In the genomic region with DNA sequence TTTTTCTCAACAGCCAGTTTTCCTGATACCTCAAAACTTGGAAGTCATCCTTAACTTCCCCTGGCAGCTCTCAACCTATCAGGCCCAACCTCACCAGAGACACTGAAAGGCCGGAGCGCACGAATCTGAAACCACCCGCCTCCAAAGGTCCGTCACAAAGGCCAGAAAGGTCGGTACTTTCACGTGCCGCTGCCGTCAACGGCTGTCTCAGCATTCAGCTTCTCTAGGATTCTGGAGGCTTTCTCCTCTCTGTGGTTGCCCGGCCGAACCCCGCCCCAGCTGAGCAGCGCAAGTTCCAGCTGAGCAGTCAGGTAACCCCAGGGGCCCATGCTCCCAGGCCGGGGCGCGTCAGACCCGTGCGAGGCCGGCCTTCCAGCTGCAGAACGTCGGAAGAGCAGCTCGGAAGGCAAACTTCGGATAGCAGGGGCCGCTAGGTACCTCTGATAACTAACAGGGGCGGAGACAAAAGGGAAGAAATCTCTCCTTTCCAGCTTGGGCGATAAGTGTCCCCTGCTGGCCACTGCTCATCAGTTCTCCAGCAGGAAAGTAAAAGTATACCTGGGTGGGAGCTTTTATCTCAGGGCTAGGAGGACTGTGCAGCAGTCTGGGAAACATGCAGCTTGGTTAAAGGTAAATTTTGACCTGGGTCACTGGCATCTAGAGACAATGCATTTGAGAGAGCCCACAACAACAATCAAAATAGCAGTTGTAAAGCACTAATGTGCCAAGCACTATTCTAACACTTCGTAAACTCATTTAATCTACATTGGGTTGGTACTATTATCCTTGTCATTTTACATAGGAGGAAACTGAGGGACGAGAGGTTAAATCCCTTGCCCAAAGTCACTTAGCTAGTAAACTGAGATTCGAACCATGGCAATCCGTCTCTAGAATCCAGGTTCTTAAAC, we compare ENCODE assay signal across 8 cellular contexts. TPM values are rescaled to one million over a fixed set of nuclear protein-coding genes. Genes with fewer than 3 reads are reported as not detected.
DNase-seq lines count a peak whose midpoint lies in the region; ATAC-seq and TF ChIP-seq lines count a peak whose summit lies in the region.

No MANE protein-coding gene starts in this region.

- peak overlapping the region; percentile 75 for H2AFZ ChIP-seq in PC-9

- CTCF ChIA-PET in PC-9 (lab: Charles Lee): interaction anchor here (0.5 to 2.2 kb wide), 6 partner anchors 19 to 267 kb away, joined by 3 to 9 read pairs (median 3); a partner anchor contains a TSS

- H4K20me1 ChIP-seq in PC-9 (ENCODE audit: insufficient read depth): no peaks in the 10 kb centered on the region

- H3K36me3 Mint-ChIP-seq in brain: peaks cover 91% of the 10 kb centered on the region

- peaks cover 51% of the 10 kb centered on the region for H3K4me1 Mint-ChIP-seq in brain

- H3K27me3 Mint-ChIP-seq in brain: no peaks in the 10 kb centered on the region

- peaks cover 18% of the 10 kb centered on the region; the same call in 1 of the 2 replicates for H3F3A ChIP-seq in PC-9 (ENCODE audit: insufficient read depth, low read depth)

- H3K4me1 ChIP-seq in PC-9 (replicated peaks; ENCODE audit: insufficient read depth): peaks cover 8% of the 10 kb centered on the region; the same call in 1 of the 2 replicates

- intact Hi-C loops in PC-9 (cut with micrococcal nuclease; ENCODE audit: unreplicated experiment): loop anchor here (1.0 to 2.0 kb wide), 3 partner anchors 16 to 481 kb away; a partner anchor contains a TSS

- H3K4me3 Mint-ChIP-seq in brain: peak overlapping the region; percentile 86 to 89 (median 88)

- TF ChIP-seq CTCF in PC-9 (conservative IDR thresholded peaks at IDR 0.05) (peak; percentile 68), brain (conservative IDR thresholded peaks at IDR 0.05) (peak in 1 of 2 experiments; percentile 60)

- H3K27ac Mint-ChIP-seq in brain: peak overlapping the region; percentile 67 to 95 (median 82)

- BruUV-seq in PC-9 (replicated peaks; lab: Mats Ljungman, UMichigan): no TSS peak

- DNase-seq in COLO668 (lab: John Stamatoyannopoulos, UW; ENCODE audit: unreplicated experiment): peak; percentile 79
- peak; percentile 74 to 92 for DNase-seq in PC-9
- peak; percentile 82 for DNase-seq in iPS DF 19.7 (ENCODE audit: low read depth, low spot score)
- DNase-seq in pulmonary artery endothelial cell (ENCODE audit: low read depth, low spot score): peak; percentile 75
- DNase-seq in NCI-H1105 treated with DMSO at 0.1 percent for 48 hours (lab: John Stamatoyannopoulos, UW): no peak

- peaks cover 3 to 7% (median 6%) of the 10 kb centered on the region in 5 experiments for H3K9me3 Mint-ChIP-seq in brain

- ATAC-seq in GM19324 (IDR thresholded peaks at IDR 0.05; ENCODE audit: low FRiP score, unreplicated experiment) (peak; percentile 79), HG03442 (IDR thresholded peaks at IDR 0.05; ENCODE audit: unreplicated experiment) (peak; percentile 81)

- H3K9me3 ChIP-seq in PC-9 (ENCODE audit: insufficient read depth, low read depth): peaks cover 3% of the 10 kb centered on the region; the same call in 1 of the 2 replicates

- POLR2A ChIA-PET in PC-9 (lab: Charles Lee; ENCODE audit: unreplicated experiment): interaction anchor here (0.6 to 1.1 kb wide), 10 partner anchors 10 to 1203 kb away, joined by 3 to 7 read pairs (median 3); a partner anchor contains a TSS

- H3K27me3 ChIP-seq in PC-9 (ENCODE audit: insufficient read depth, low read depth): no peaks in the 10 kb centered on the region

- H3K4me2 ChIP-seq in PC-9: peak overlapping the region; percentile 81

- H3K4me3 ChIP-seq in PC-9: peak overlapping the region; percentile 64

- no peaks in the 10 kb centered on the region for H3K79me2 ChIP-seq in PC-9 (ENCODE audit: low read depth)

- peaks cover 23% of the 10 kb centered on the region; the same call in 1 of the 2 replicates for H3K36me3 ChIP-seq in PC-9 (ENCODE audit: low read depth)

- no peaks in the 10 kb centered on the region for H3K9me2 ChIP-seq in PC-9 (ENCODE audit: insufficient read depth)

- H3K27ac ChIP-seq in PC-9: no peak overlapping the region

RNA-seq across cellular contexts. Expression of a gene that starts 16.1 kb away (rescaled TPM):
- total RNA-seq in PC-9 (2021) (10.9 and 11.2 TPM in 2 replicates), pulmonary artery endothelial cell (3.6 and 6.8 TPM in 2 replicates)
- polyA plus RNA-seq in brain (ENCODE audit: insufficient read depth, low read depth, low replicate concordance): 4.1 TPM

RNA-seq across cellular contexts. Expression of a gene that starts 33.7 kb away (rescaled TPM):
- 4.9 and 6.2 TPM in 2 replicates for total RNA-seq in PC-9 (2021)
- polyA plus RNA-seq in brain (ENCODE audit: insufficient read depth, low read depth, low replicate concordance): 3.7 TPM
- 3.4 and 7.5 TPM in 2 replicates for total RNA-seq in pulmonary artery endothelial cell

RNA-seq across cellular contexts. Expression of a gene that starts 47.5 kb away (rescaled TPM):
- 64.0 and 88.8 TPM in 2 replicates for total RNA-seq in PC-9 (2021)
- 19.4 TPM for polyA plus RNA-seq in brain (ENCODE audit: insufficient read depth, low read depth, low replicate concordance)
- 10.6 and 19.7 TPM in 2 replicates for total RNA-seq in pulmonary artery endothelial cell

RNA-seq across cellular contexts. Expression of a gene that starts 59.8 kb away (rescaled TPM):
- total RNA-seq in PC-9 (2021) (9.1 and 12.0 TPM in 2 replicates), pulmonary artery endothelial cell (0.07 and 0.14 TPM in 2 replicates)
- polyA plus RNA-seq in brain (ENCODE audit: insufficient read depth, low read depth, low replicate concordance): 2.4 TPM
